ENCODE assay signal across 1 cellular context in genomic region chr22:43439368-43440102, GRCh38.
TF ChIP-seq lines count a peak whose summit lies in the region.

No MANE protein-coding gene starts in this region.

TF ChIP-seq in HepG2, 621 proteins besides CTCF, POLR2A, EP300 and RAD21:
- TF ChIP-seq ZNF768 (CRISPR knock-in tag; IDR thresholded peaks at IDR 0.05), result peak; percentile 94
- no peak for TF ChIP-seq ARID2 (CRISPR knock-in tag; IDR thresholded peaks at IDR 0.05; ENCODE audit: borderline replicate concordance)
- TF ChIP-seq ZNF331 (CRISPR knock-in tag; IDR thresholded peaks at IDR 0.05), result peak; percentile 23; the same call in 1 of the 2 replicates
TF ChIP-seq in HepG2: peak in this region for 2.
